1 cellular context compared by ENCODE assay signal in genomic region chr4:141473952-141474351, GRCh38.
TF ChIP-seq lines count a peak whose summit lies in the region.

No MANE protein-coding gene starts in this region.

TF ChIP-seq in HEK293, 187 proteins besides CTCF, POLR2A, EP300 and RAD21 (continued from another document):
- no peak for TF ChIP-seq REST (tag by site-specific recombination; IDR thresholded peaks at IDR 0.05)
- 0 out of 2 replicates have a peak, but pooled peaks have one; percentile 47 for TF ChIP-seq MZF1 (tag by site-specific recombination; IDR thresholded peaks at IDR 0.05; ENCODE audit: borderline replicate concordance)
